In the genomic region with DNA sequence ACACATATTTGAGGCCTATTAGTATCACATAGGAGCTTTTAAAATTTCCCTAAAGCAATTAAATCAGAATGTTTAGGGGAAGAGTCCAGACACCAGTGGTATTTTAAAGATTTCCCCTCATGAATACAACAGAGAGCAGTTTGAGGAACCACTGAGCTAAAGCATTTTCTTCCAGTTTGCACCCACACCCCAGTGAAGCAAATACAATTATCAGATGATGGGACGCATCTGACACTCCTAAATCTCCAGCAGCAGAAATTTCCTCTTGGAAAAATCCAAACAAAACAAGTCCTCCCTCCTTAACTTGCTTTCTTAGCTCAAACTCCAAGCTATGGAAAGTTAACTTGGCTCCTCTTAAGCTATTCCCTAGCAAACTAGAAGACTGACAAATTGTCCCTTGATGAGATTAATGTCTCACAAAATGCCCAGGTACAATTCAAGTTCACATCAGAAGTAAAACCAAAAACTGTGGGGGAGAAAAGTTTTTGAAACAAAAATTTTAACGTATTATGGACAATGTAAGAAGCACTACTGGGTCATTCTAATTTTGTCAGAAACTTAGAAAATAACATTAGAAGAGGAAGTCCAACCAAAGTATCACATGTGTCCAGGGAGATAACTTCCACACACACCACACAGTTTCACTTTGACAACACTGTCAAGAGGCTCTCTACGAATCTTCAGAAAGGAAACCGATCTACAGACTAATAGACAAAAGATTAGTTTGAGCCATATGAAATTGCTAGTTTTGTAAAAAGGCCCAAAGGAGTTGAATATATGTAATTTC, we compare ENCODE assay signal across 7 cellular contexts.
DNase-seq lines count a peak whose midpoint lies in the region; ATAC-seq and TF ChIP-seq lines count a peak whose summit lies in the region.

No MANE protein-coding gene starts in this region.

- H3K9me3 ChIP-seq in smooth muscle cell (replicated peaks; ENCODE audit: low read depth): no peaks in the 10 kb centered on the region

- DNase-seq in SIG-M5 (lab: John Stamatoyannopoulos, UW): peak; percentile 56
- no peak for DNase-seq in smooth muscle cell (lab: John Stamatoyannopoulos, UW; ENCODE audit: unreplicated experiment)
- no peak for DNase-seq in OCI-M2 (lab: John Stamatoyannopoulos, UW; ENCODE audit: unreplicated experiment)
- DNase-seq in T1000 (lab: John Stamatoyannopoulos, UW): no peak
- no peak for DNase-seq in DMS 273 treated with DMSO at 0.1 percent for 48 hours (lab: John Stamatoyannopoulos, UW)

- TF ChIP-seq CTCF in smooth muscle cell (IDR thresholded peaks at IDR 0.05; ENCODE audit: borderline replicate concordance, insufficient read depth, poor library complexity, severe bottlenecking): no peak

- H2AFZ ChIP-seq in smooth muscle cell (ENCODE audit: low read depth): no peak overlapping the region

- H3K4me2 ChIP-seq in smooth muscle cell: peak overlapping the region; percentile 39

- no peaks in the 10 kb centered on the region for H3K4me1 ChIP-seq in smooth muscle cell (ENCODE audit: low read depth)

- H3K27ac ChIP-seq in smooth muscle cell (ENCODE audit: low read depth): peak overlapping the region; percentile 45

- no peaks in the 10 kb centered on the region for H3K27me3 ChIP-seq in smooth muscle cell (ENCODE audit: low read depth)

- H3F3A ChIP-seq in smooth muscle cell (ENCODE audit: low read depth): no peaks in the 10 kb centered on the region

- H3K36me3 ChIP-seq in smooth muscle cell (ENCODE audit: low read depth): no peaks in the 10 kb centered on the region

- ATAC-seq in GM19324 (IDR thresholded peaks at IDR 0.05; ENCODE audit: low FRiP score, unreplicated experiment) (peak; percentile 68), HG03039 (IDR thresholded peaks at IDR 0.05; ENCODE audit: unreplicated experiment) (peak; percentile 89)

- H3K9ac ChIP-seq in smooth muscle cell (ENCODE audit: low read depth): no peak overlapping the region

- peaks cover 8% of the 10 kb centered on the region for H3K79me2 ChIP-seq in smooth muscle cell (ENCODE audit: low read depth)

- H3K4me3 ChIP-seq in smooth muscle cell: no peak overlapping the region

- H4K20me1 ChIP-seq in smooth muscle cell (ENCODE audit: low read depth): no peaks in the 10 kb centered on the region

- WGBS in smooth muscle cell (ENCODE audit: low lambda C conversion rate): 69% methylated on average over 4 of the region's 4 CpGs
